Comparison of ENCODE assay signal across 25 cellular contexts in the genomic region with DNA sequence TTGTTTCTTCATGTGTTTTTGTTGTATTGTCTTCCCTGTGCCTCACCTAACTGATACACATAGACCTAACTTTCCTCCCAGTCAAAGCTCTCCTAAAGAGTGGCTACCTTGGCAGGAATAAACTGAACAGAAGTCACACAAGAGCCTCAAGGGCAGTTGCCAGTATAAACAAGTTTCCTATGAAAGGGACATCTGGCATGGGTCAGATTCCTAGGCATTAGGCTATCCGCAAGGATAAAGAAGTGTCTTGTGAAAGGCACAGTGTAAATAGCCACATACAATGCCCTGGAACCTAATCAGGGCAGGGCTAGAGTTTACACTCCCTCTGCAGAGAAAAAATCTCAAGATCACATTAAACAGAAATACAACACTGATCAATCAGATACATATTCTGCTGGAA.
DNase-seq lines count a peak whose midpoint lies in the region; FAIRE-seq and TF ChIP-seq lines count a peak whose summit lies in the region.
"Had no signal": no experiment of that assay in that cellular context is flagged by ENCODE, and none has a peak within 500 bp of the region (broad histone marks: within the 10 kb centered on the region; RNA-seq: fewer than 3 reads in every experiment).

No MANE protein-coding gene starts in this region.

- no peak for TF ChIP-seq EP300 in H1 (IDR thresholded peaks at IDR 0.05; ENCODE audit: borderline replicate concordance in 1 of 2, low read depth in 2 of 2, low read length in 2 of 2)

- no peak for TF ChIP-seq CTCF in H1 (IDR thresholded peaks at IDR 0.05; ENCODE audit: control extremely low read depth in 1 of 3, insufficient read depth in 1 of 3, low read depth in 1 of 3, low read length in 3 of 3)

- no peak overlapping the region for H2AFZ ChIP-seq in H1 (ENCODE audit: low read length)

- no peak overlapping the region for H3K56ac ChIP-seq in H1 (replicated peaks; ENCODE audit: insufficient read length, low read depth, low read length)

- peak; percentile 19 for FAIRE-seq in H1 (lab: Jason Lieb, UNC)
- FAIRE-seq: endothelial cell of umbilical vein, GM12878 had no signal

- no peaks in the 10 kb centered on the region for H3K4me1 ChIP-seq in H1 (replicated peaks in 1 of 4; ENCODE audit: control insufficient read depth in 3 of 4, insufficient read depth in 4 of 4, low read length in 3 of 4)
- H3K4me1 ChIP-seq: Caco-2, left ventricle myocardium inferior, psoas muscle, sigmoid colon had no signal

- H4K91ac ChIP-seq in H1 (replicated peaks; ENCODE audit: insufficient read length, low read length) = no peak overlapping the region

- H2BK120ac ChIP-seq in H1 (replicated peaks; ENCODE audit: low read depth, low read length) = no peak overlapping the region

- H3K18ac ChIP-seq in H1 (ENCODE audit: extremely low read depth, low read length) = no peak overlapping the region

- H3K4me2 ChIP-seq in H1 (ENCODE audit: insufficient read depth in 1 of 2, low read depth in 2 of 2, low read length in 2 of 2) = no peak overlapping the region
- H3K4me2 ChIP-seq: BLaER1 treated with 17β-estradiol and CSF1 and Interleukin-3, amounts not matched to agents 10 nM and 100 nM had no signal

- no peaks in the 10 kb centered on the region for H3K79me1 ChIP-seq in H1 (ENCODE audit: low read depth, low read length)

- no peak overlapping the region for H2BK15ac ChIP-seq in H1 (ENCODE audit: low read length)

- no peak overlapping the region for H3K9ac ChIP-seq in H1 (replicated peaks in 1 of 4; ENCODE audit: extremely low read depth in 1 of 4, low read depth in 3 of 4, low read length in 3 of 4)
- H3K9ac ChIP-seq: BLaER1 treated with 17β-estradiol and CSF1 and Interleukin-3, amounts not matched to agents 10 nM and 100 nM had no signal

- no peaks in the 10 kb centered on the region for H3K36me3 ChIP-seq in H1 (ENCODE audit: control insufficient read depth in 2 of 4, insufficient read depth in 4 of 4, low read length in 3 of 4)
- H3K36me3 ChIP-seq: BLaER1 treated with 17β-estradiol and CSF1 and Interleukin-3, amounts not matched to agents 10 nM and 100 nM; left ventricle myocardium inferior; sigmoid colon had no signal

- no peak for TF ChIP-seq RAD21 in H1 (IDR thresholded peaks at IDR 0.05 in 1 of 2, conservative IDR thresholded peaks at IDR 0.05 in 1 of 2; ENCODE audit: low read depth in 2 of 2, low read length in 2 of 2)

- no peaks in the 10 kb centered on the region for H3K27me3 ChIP-seq in H1 (replicated peaks in 1 of 4; ENCODE audit: control insufficient read depth in 3 of 4, extremely low read depth in 1 of 4, insufficient read depth in 3 of 4, low read length in 3 of 4)
- H3K27me3 ChIP-seq: sigmoid colon had no signal

- CTCF ChIA-PET in H1 (lab: Charles Lee; ENCODE audit: partially characterized antibody) = no interaction called here

- 100% methylated on average over 1 of the region's 1 CpG; no CpG with 5 or more reads in 1 of the 2 experiments for WGBS in H1 (ENCODE audit: extremely low coverage in 1 of 2, insufficient coverage in 1 of 2, insufficient read length in 1 of 2, insufficient replicate concordance in 2 of 2, low coverage in 1 of 2, low lambda C conversion rate in 2 of 2, missing lambda C conversion rate in 1 of 2), 2 experiments

- H3K9me3 ChIP-seq in H1 (ENCODE audit: insufficient read depth in 2 of 2, low read depth in 1 of 2, low read length in 1 of 2) = no peaks in the 10 kb centered on the region
- H3K9me3 ChIP-seq: Caco-2, left ventricle myocardium inferior, sigmoid colon had no signal

- no peak overlapping the region for H4K5ac ChIP-seq in H1 (ENCODE audit: insufficient read length, low read depth, low read length)

- no peak overlapping the region for H3K14ac ChIP-seq in H1 (ENCODE audit: insufficient read length)

- H2BK5ac ChIP-seq in H1 (ENCODE audit: low read depth, low read length) = no peak overlapping the region

- no peak overlapping the region for H3K4me3 ChIP-seq in H1 (ENCODE audit: extremely low read depth in 1 of 4, insufficient read depth in 2 of 4, low read depth in 3 of 4, low read length in 4 of 4)
- H3K4me3 ChIP-seq: BLaER1 treated with 17β-estradiol and CSF1 and Interleukin-3, amounts not matched to agents 10 nM and 100 nM; GM12878; left ventricle myocardium inferior; psoas muscle; sigmoid colon had no signal

- no peaks in the 10 kb centered on the region for H3K23me2 ChIP-seq in H1 (ENCODE audit: low read depth, low read length)

- no peak overlapping the region for H3K27ac ChIP-seq in H1 (ENCODE audit: low read depth, low read length)
- H3K27ac ChIP-seq: BLaER1 treated with 17β-estradiol and CSF1 and Interleukin-3, amounts not matched to agents 10 nM and 100 nM; left ventricle myocardium inferior; psoas muscle; sigmoid colon had no signal

- peak; percentile 91 for DNase-seq in DMS153 treated with DMSO at 0.1 percent for 48 hours (lab: John Stamatoyannopoulos, UW; ENCODE audit: unreplicated experiment)
- peak; percentile 20 to 43 for DNase-seq in NCI-H1930 (lab: John Stamatoyannopoulos, UW)
- peak; percentile 94 for DNase-seq in NCI-H69 (lab: John Stamatoyannopoulos, UW)
- DNase-seq in H1 (ENCODE audit: low read depth in 1 of 2, low spot score in 2 of 2) = no peak
- DNase-seq in SW 1271 (lab: John Stamatoyannopoulos, UW) = no peak
- DNase-seq in OCI-M2 (lab: John Stamatoyannopoulos, UW; ENCODE audit: unreplicated experiment) = no peak
- no peak for DNase-seq in NCI-H1694 (lab: John Stamatoyannopoulos, UW)
- DNase-seq: activated CD4-positive, alpha-beta T cell treated with anti-CD3 and anti-CD28 coated beads for 4 hours; activated gamma-delta T cell treated with Interleukin-2 at 50 U/mL for 16 hours; activated naive CD8-positive, alpha-beta T cell treated with anti-CD3 and anti-CD28 coated beads, Interleukin-2, amount 50 U/mL, for 24 hours; activated T-cell treated with anti-CD3 and anti-CD28 coated beads, Interleukin-2, amount 50 U/mL, for 24 hours; Caco-2; EL; KBM-7; left ventricle myocardium inferior; mesendoderm; NCI-H1436 treated with DMSO at 0.1 percent for 48 hours; NCI-H526 treated with DMSO at 0.1 percent for 48 hours; psoas muscle; sigmoid colon; stimulated activated CD4-positive, alpha-beta T cell treated with anti-CD3 and anti-CD28 coated beads, Interleukin-4, amount 100 ng/mL, for 24 hours; trophoblast cell had no signal

- H3K79me2 ChIP-seq in H1 (ENCODE audit: control insufficient read depth in 1 of 2, insufficient read depth in 2 of 2, low read length in 2 of 2) = no peaks in the 10 kb centered on the region

- H3K23ac ChIP-seq in H1 (ENCODE audit: insufficient read length) = no peak overlapping the region

- no peaks in the 10 kb centered on the region for H4K20me1 ChIP-seq in H1 (replicated peaks in 1 of 2; ENCODE audit: control insufficient read depth in 1 of 2, insufficient read depth in 2 of 2, low read length in 2 of 2)
- H4K20me1 ChIP-seq: BLaER1 treated with 17β-estradiol and CSF1 and Interleukin-3, amounts not matched to agents 10 nM and 100 nM had no signal

- H2AK5ac ChIP-seq in H1 (ENCODE audit: low read depth, low read length) = no peak overlapping the region

- no peak overlapping the region for H2BK20ac ChIP-seq in H1 (ENCODE audit: low read length)

- POLR2A ChIA-PET in H1 (lab: Charles Lee; ENCODE audit: partially characterized antibody) = no interaction called here

- TF ChIP-seq POLR2A in H1 (IDR thresholded peaks at IDR 0.05; ENCODE audit: control extremely low read depth in 1 of 2, low read depth in 2 of 2, low read length in 2 of 2) = no peak

- H3K4ac ChIP-seq in H1 (replicated peaks; ENCODE audit: insufficient read length, low read depth, low read length) = no peak overlapping the region

- H2BK12ac ChIP-seq in H1 (ENCODE audit: low read depth, low read length) = no peak overlapping the region

- H4K8ac ChIP-seq in H1 (ENCODE audit: extremely low read depth, insufficient read depth, low read length) = no peak overlapping the region

TF ChIP-seq in H1, 55 proteins besides CTCF, POLR2A, EP300 and RAD21:
- no peak for TF ChIP-seq SAP30 (IDR thresholded peaks at IDR 0.05; ENCODE audit: insufficient read depth, insufficient replicate concordance, low read length)
- no peak for TF ChIP-seq ASH2L (IDR thresholded peaks at IDR 0.05; ENCODE audit: low read length)
- no peak for TF ChIP-seq RXRA (IDR thresholded peaks at IDR 0.05; ENCODE audit: insufficient read depth, low read depth, low read length)
- TF ChIP-seq SIX5 (IDR thresholded peaks at IDR 0.05; ENCODE audit: low read depth, low read length) = no peak
- no peak for TF ChIP-seq GTF2F1 (IDR thresholded peaks at IDR 0.05; ENCODE audit: borderline replicate concordance, low read depth, low read length)
- TF ChIP-seq TBP (IDR thresholded peaks at IDR 0.05; ENCODE audit: low read depth, low read length) = no peak
- no peak for TF ChIP-seq RBBP5 (IDR thresholded peaks at IDR 0.05; ENCODE audit: borderline replicate concordance, low read depth, low read length)
- no peak for TF ChIP-seq CHD2 (IDR thresholded peaks at IDR 0.05; ENCODE audit: low read length)
- TF ChIP-seq POLR2AphosphoS5 (IDR thresholded peaks at IDR 0.05; ENCODE audit: low read depth, low read length) = no peak
- TF ChIP-seq KDM1A (IDR thresholded peaks at IDR 0.05; ENCODE audit: borderline replicate concordance, low read length) = no peak
- TF ChIP-seq CTBP2 (IDR thresholded peaks at IDR 0.05; ENCODE audit: borderline replicate concordance, insufficient read depth, insufficient read length, low read length) = no peak
- no peak for TF ChIP-seq BRCA1 (IDR thresholded peaks at IDR 0.05; ENCODE audit: low read depth, low read length)
- TF ChIP-seq SRF (IDR thresholded peaks at IDR 0.05; ENCODE audit: low read depth, low read length) = no peak
- no peak for TF ChIP-seq SUZ12 (IDR thresholded peaks at IDR 0.05; ENCODE audit: low read length)

Comparison
In these comparisons a context has a peak if more than half of its experiments do, and no peak if none do; other contexts are left out.
1. DNase-seq: peak in DMS153 treated with DMSO at 0.1 percent for 48 hours (single experiment), NCI-H1930 (2 of 2) and NCI-H69 (single experiment); none in H1 (0 of 2), SW 1271 (0 of 2), OCI-M2 (single experiment) and NCI-H1694 (single experiment).